Comparison of ENCODE assay signal across 8 cellular contexts in the genomic region with DNA sequence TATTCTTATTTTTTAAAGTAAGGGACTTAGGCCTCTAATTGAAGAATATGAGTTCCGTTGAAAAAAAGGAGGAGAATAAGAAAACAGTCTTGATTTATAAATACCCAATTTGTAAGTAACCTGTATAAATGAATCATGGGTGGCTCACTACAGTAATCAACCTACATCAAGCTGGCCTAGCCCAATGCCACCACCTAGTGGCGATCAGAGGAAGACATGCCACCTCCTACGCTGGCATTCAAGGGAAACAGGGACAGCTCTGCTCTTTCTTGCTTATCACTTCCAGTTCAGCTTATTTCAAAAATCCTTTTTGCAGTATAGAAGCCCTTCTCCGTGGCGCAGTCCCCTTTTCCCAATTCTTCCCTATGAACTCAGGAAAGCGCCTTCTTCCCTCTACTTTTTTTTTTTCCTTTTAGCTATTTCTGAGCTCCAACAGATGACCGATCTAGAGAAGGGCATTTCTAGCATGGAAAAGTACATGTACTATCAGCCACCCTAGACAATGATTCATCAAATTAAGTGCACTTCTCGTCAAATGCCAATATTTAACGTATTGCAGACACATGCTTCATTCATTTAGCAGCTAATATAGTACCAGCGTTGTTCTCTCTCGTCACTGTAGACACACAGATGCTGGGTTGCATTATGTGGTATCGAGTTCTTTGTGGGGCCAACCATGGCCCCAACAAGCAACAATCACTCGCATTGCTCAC. TPM values are rescaled to one million over a fixed set of nuclear protein-coding genes. Genes with fewer than 3 reads are reported as not detected.
DNase-seq lines count a peak whose midpoint lies in the region; ATAC-seq and TF ChIP-seq lines count a peak whose summit lies in the region.

No MANE protein-coding gene starts in this region.

- no peak overlapping the region for H4K8ac ChIP-seq in trophoblast cell (ENCODE audit: low read depth, low read length)

- peaks cover 8% of the 10 kb centered on the region for H3K27me3 Mint-ChIP-seq in GM23338 (ENCODE audit: insufficient read depth, low read depth, poor library complexity)

- H3K27me3 ChIP-seq in GM23338 (ENCODE audit: insufficient read depth) (no peaks in the 10 kb centered on the region), gastroesophageal sphincter (no peaks in the 10 kb centered on the region), trophoblast cell (ENCODE audit: insufficient read depth, low read length) (no peaks in the 10 kb centered on the region), uterus (no peaks in the 10 kb centered on the region)

- WGBS in gastroesophageal sphincter (ENCODE audit: low coverage in 1 of 2), 2 donors: 12 to 39% methylated on average over 8 to 13 of the region's 13 CpGs
- no CpG with 5 or more reads among the region's 13 CpGs for WGBS in trophoblast cell (ENCODE audit: extremely low coverage, insufficient coverage, insufficient read length)

- TF ChIP-seq CTCF in GM23338 (conservative IDR thresholded peaks at IDR 0.05; ENCODE audit: low read depth in 2 of 2) (peak; percentile 90 to 96), gastroesophageal sphincter (IDR thresholded peaks at IDR 0.05) (peak; percentile 69 to 85 (median 75)), uterus (IDR thresholded peaks at IDR 0.05) (peak; percentile 60 to 73 (median 68))

- no peak overlapping the region for H2AFZ ChIP-seq in GM23338
- H2AFZ ChIP-seq in trophoblast cell (ENCODE audit: insufficient read depth, low read length, poor library complexity): no peak overlapping the region

- H3K4me2 ChIP-seq in GM23338: no peak overlapping the region
- H3K4me2 ChIP-seq in trophoblast cell (ENCODE audit: low read length): no peak overlapping the region

- no peaks in the 10 kb centered on the region for H3F3A ChIP-seq in GM23338 (replicated peaks; ENCODE audit: low read depth)

- DNase-seq in GM03348 (ENCODE audit: low spot score) (peak; percentile 85), GM23338 (ENCODE audit: low spot score) (peak; percentile 83), LHCN-M2 (ENCODE audit: low read depth) (peak; percentile 55), RKO (ENCODE audit: low spot score) (peak; percentile 89), trophoblast cell (peak; percentile 76 to 89), uterus (peak; percentile 38 to 43)
- peak; percentile 20 for DNase-seq in activated effector memory CD4-positive, alpha-beta T cell treated with Interleukin-2 at 50 U/mL for 16 hours

- TF ChIP-seq POLR2A in gastroesophageal sphincter (IDR thresholded peaks at IDR 0.05): no peak
- no peak for TF ChIP-seq POLR2A in uterus (IDR thresholded peaks at IDR 0.05)

- H3K23ac ChIP-seq in trophoblast cell (ENCODE audit: low read length): no peak overlapping the region

- H3K36me3 ChIP-seq in GM23338 (ENCODE audit: insufficient read depth): no peaks in the 10 kb centered on the region
- no peaks in the 10 kb centered on the region for H3K36me3 ChIP-seq in gastroesophageal sphincter
- no peaks in the 10 kb centered on the region for H3K36me3 ChIP-seq in trophoblast cell (ENCODE audit: control insufficient read depth in 1 of 2, insufficient read depth in 2 of 2, low read length in 2 of 2)
- H3K36me3 ChIP-seq in uterus: no peaks in the 10 kb centered on the region

- H3K4me1 Mint-ChIP-seq in GM23338: peaks cover 8% of the 10 kb centered on the region

- H3K9me3 ChIP-seq in gastroesophageal sphincter (no peaks in the 10 kb centered on the region), trophoblast cell (ENCODE audit: insufficient read depth, low read depth, low read length) (no peaks in the 10 kb centered on the region), uterus (no peaks in the 10 kb centered on the region)

- no peaks in the 10 kb centered on the region for H3K9me2 ChIP-seq in GM23338 (ENCODE audit: insufficient read depth)

- H2AK5ac ChIP-seq in trophoblast cell (ENCODE audit: low read length): no peak overlapping the region

- no peaks in the 10 kb centered on the region for H4K20me1 ChIP-seq in GM23338 (replicated peaks; ENCODE audit: insufficient read depth)

- peak; percentile 96 for ATAC-seq in GM23338
- ATAC-seq in gastroesophageal sphincter: peak; percentile 79

- H3K36me3 Mint-ChIP-seq in GM23338 (ENCODE audit: low read depth): no peaks in the 10 kb centered on the region

- H3K9me3 Mint-ChIP-seq in GM23338: no peaks in the 10 kb centered on the region

- H2BK120ac ChIP-seq in trophoblast cell (ENCODE audit: insufficient read depth, low read length, poor library complexity): no peak overlapping the region

- H3K4me3 ChIP-seq in GM23338: no peak overlapping the region
- H3K4me3 ChIP-seq in gastroesophageal sphincter: no peak overlapping the region
- no peak overlapping the region for H3K4me3 ChIP-seq in trophoblast cell (ENCODE audit: low read depth, low read length)
- H3K4me3 ChIP-seq in uterus: no peak overlapping the region

- no peak overlapping the region for H3K18ac ChIP-seq in trophoblast cell (ENCODE audit: low read length)

- H3K4ac ChIP-seq in trophoblast cell (ENCODE audit: low read depth, low read length): no peak overlapping the region

- no peak overlapping the region for H3K27ac Mint-ChIP-seq in GM23338

- H2BK5ac ChIP-seq in trophoblast cell (ENCODE audit: low read depth, low read length, poor library complexity): no peak overlapping the region

- H2BK12ac ChIP-seq in trophoblast cell (ENCODE audit: low read length): no peak overlapping the region

- no peaks in the 10 kb centered on the region for H3K79me1 ChIP-seq in trophoblast cell (ENCODE audit: low read length)

- H4K12ac ChIP-seq in trophoblast cell (ENCODE audit: low read depth, low read length): no peak overlapping the region

- no peak overlapping the region for H3K14ac ChIP-seq in trophoblast cell (ENCODE audit: low read length)

- H3K4me1 ChIP-seq in GM23338 (ENCODE audit: insufficient read depth) (no peaks in the 10 kb centered on the region), gastroesophageal sphincter (peaks cover 0 to 23% (median 0%) of the 10 kb centered on the region in 3 donors), trophoblast cell (ENCODE audit: control insufficient read depth in 1 of 2, insufficient read depth in 2 of 2, low read length in 2 of 2) (no peaks in the 10 kb centered on the region), uterus (no peaks in the 10 kb centered on the region)

- intact Hi-C loops in uterus (cut with DNase I; ENCODE audit: low total_unique reads): no loop called here

- H4K91ac ChIP-seq in trophoblast cell (ENCODE audit: low read depth, low read length): no peak overlapping the region

- H3K79me2 ChIP-seq in GM23338 (replicated peaks; ENCODE audit: insufficient read depth) (no peaks in the 10 kb centered on the region), trophoblast cell (ENCODE audit: control insufficient read depth, insufficient read depth, low read length, poor library complexity) (no peaks in the 10 kb centered on the region)

- H3K4me3 Mint-ChIP-seq in GM23338: no peak overlapping the region

- TF ChIP-seq EP300 in gastroesophageal sphincter (IDR thresholded peaks at IDR 0.05): no peak

- H3K27ac ChIP-seq in GM23338 (ENCODE audit: low read depth) (no peak overlapping the region), gastroesophageal sphincter (no peak overlapping the region), trophoblast cell (ENCODE audit: low read depth, low read length) (no peak overlapping the region), uterus (no peak overlapping the region)

- H3K9ac ChIP-seq in trophoblast cell (ENCODE audit: low read length): no peak overlapping the region

TF ChIP-seq in GM23338, 12 proteins besides CTCF, POLR2A, EP300 and RAD21 (continues in another document):
- peak; percentile 19; the same call in 1 of the 2 replicates for TF ChIP-seq CREB1 (CRISPR knock-in tag; IDR thresholded peaks at IDR 0.05; ENCODE audit: low read depth)

RNA-seq across cellular contexts. Expression of gene PTPN3, which starts 28.3 kb away (rescaled TPM):
- total RNA-seq in GM23338 (2014; rRNA removed; shearing (Covaris generic)): 2.6 and 2.8 TPM in 2 replicates
- 1.0 and 1.4 TPM in 2 replicates for polyA plus RNA-seq in GM23338 (2016; fragmentation: Nextera tagmentation; extraction: Ambion mirVana)
- total RNA-seq in LHCN-M2 (2014; rRNA removed) (0.29 and 0.38 TPM in 2 replicates), gastroesophageal sphincter (1 to 10 TPM; 1.2 to 3.4 (median 1.6) TPM), uterus (1 to 10 TPM in 3 of 4 donors, under 1 TPM in 1; 0.29 to 5.5 (median 2.1) TPM)
- polyA plus RNA-seq in LHCN-M2 (2012): 0.13 TPM
- 2.8 and 3.0 TPM in 2 replicates for polyA plus RNA-seq in trophoblast cell (2013)

Comparison
In these comparisons a context has a peak if more than half of its experiments do, and no peak if none do; other contexts are left out.
1. DNase-seq: peak in every context shown above with its lines; median percentile 89 in RKO; 85 in GM03348; 83 in GM23338; 82 in trophoblast cell; 55 in LHCN-M2; 40 in uterus; 20 in activated effector memory CD4-positive, alpha-beta T cell treated with Interleukin-2 at 50 U/mL for 16 hours.